16 cellular contexts compared by ENCODE assay signal in the genomic region with DNA sequence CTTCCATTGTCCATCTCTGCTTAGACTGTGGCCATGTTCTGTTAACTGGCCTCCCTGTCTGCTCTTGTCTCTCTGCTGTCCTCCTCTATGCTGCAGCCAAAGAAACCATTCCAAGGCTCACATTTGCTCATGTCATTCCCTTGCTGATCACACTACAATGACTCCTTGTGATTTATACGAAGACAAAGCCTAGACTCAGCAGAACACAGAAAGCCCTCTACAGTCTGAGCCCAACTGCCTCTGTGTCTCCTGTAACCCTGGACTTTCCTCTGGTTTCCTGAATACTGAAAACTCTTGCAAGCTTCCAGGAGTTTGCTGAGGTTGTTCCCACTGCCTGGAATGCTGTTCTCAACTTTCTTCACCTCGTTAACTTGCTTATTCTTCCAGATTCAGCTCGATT.
"Had no signal": no experiment of that assay in that cellular context is flagged by ENCODE, and none has a peak within 500 bp of the region (broad histone marks: within the 10 kb centered on the region; RNA-seq: fewer than 3 reads in every experiment).

No MANE protein-coding gene starts in this region.

- DNase-seq: activated CD4-positive, alpha-beta T cell treated with anti-CD3 and anti-CD28 coated beads for 1 hour; activated CD4-positive, alpha-beta T cell treated with anti-CD3 and anti-CD28 coated beads, Interleukin-2, amount 50 U/mL, for 48 hours; amniotic stem cell; body of pancreas; central memory CD4-positive, alpha-beta T cell; colonic mucosa; heart left ventricle; kidney glomerular epithelial cell; mesenchymal stem cell; naive thymus-derived CD8-positive, alpha-beta T cell; pancreas; stimulated activated CD8-positive, alpha-beta memory T cell treated with anti-CD3 and anti-CD28 coated beads, Interleukin-4, amount 100 ng/mL, for 48 hours; stimulated activated naive CD4-positive, alpha-beta T cell; T-helper 17 cell had no signal

- H3K27me3 ChIP-seq: body of pancreas, colonic mucosa, heart left ventricle, pancreas, SJSA1 had no signal

- ATAC-seq: body of pancreas; heart left ventricle; naive thymus-derived CD8-positive, alpha-beta T cell; pancreas; T-helper 17 cell had no signal

- H3K4me3 ChIP-seq: body of pancreas, colonic mucosa, heart left ventricle, pancreas, SJSA1 had no signal

- H3K27ac ChIP-seq: body of pancreas, colonic mucosa, heart left ventricle, pancreas, SJSA1, VCaP had no signal
